1 cellular context compared by ENCODE assay signal in the genomic region with DNA sequence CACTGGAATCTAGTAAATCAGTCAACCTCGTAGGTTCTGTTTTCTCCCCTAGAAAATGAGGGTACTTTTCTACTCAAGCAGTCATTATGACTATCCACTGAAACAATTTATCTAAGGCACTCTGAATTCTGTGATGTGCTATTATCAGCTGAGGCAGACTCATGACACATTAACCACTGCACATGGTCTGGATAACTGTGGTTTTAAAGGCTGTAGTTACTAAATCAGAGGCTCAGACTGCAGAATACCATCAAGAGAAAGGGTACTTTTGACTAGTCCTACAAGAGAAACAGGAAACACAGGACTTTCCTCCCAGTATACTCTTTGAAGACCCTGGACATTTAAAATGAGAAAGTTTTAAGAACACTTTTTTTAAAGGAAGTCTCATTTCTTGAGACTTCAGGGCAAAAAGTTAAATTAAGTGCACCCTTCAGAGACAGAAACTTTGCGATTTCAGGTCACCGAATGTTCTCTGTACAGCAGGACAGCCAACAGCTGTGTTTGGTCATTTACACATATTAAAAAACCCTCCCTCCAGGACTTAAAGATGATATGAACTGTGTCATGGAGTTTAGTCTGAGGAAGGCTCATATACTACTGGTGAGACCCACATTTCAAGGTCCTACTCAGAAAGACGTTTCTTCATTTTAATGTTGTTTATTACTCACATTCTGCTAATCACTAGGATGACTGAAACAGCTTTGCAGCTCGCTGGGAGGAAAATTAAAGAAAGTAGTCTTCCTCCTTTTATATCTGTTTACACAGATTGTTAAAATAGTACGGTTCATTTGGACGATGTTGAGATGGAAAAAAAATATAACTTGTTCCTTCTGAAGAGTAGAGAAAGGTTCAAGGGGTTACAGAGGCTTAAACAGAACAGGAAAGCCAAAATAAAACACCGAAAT.
TF ChIP-seq lines count a peak whose summit lies in the region.

No MANE protein-coding gene starts in this region.

TF ChIP-seq in HEK293, 187 proteins besides CTCF, POLR2A, EP300 and RAD21 (continued from another document):
- TF ChIP-seq, protein P1, sequence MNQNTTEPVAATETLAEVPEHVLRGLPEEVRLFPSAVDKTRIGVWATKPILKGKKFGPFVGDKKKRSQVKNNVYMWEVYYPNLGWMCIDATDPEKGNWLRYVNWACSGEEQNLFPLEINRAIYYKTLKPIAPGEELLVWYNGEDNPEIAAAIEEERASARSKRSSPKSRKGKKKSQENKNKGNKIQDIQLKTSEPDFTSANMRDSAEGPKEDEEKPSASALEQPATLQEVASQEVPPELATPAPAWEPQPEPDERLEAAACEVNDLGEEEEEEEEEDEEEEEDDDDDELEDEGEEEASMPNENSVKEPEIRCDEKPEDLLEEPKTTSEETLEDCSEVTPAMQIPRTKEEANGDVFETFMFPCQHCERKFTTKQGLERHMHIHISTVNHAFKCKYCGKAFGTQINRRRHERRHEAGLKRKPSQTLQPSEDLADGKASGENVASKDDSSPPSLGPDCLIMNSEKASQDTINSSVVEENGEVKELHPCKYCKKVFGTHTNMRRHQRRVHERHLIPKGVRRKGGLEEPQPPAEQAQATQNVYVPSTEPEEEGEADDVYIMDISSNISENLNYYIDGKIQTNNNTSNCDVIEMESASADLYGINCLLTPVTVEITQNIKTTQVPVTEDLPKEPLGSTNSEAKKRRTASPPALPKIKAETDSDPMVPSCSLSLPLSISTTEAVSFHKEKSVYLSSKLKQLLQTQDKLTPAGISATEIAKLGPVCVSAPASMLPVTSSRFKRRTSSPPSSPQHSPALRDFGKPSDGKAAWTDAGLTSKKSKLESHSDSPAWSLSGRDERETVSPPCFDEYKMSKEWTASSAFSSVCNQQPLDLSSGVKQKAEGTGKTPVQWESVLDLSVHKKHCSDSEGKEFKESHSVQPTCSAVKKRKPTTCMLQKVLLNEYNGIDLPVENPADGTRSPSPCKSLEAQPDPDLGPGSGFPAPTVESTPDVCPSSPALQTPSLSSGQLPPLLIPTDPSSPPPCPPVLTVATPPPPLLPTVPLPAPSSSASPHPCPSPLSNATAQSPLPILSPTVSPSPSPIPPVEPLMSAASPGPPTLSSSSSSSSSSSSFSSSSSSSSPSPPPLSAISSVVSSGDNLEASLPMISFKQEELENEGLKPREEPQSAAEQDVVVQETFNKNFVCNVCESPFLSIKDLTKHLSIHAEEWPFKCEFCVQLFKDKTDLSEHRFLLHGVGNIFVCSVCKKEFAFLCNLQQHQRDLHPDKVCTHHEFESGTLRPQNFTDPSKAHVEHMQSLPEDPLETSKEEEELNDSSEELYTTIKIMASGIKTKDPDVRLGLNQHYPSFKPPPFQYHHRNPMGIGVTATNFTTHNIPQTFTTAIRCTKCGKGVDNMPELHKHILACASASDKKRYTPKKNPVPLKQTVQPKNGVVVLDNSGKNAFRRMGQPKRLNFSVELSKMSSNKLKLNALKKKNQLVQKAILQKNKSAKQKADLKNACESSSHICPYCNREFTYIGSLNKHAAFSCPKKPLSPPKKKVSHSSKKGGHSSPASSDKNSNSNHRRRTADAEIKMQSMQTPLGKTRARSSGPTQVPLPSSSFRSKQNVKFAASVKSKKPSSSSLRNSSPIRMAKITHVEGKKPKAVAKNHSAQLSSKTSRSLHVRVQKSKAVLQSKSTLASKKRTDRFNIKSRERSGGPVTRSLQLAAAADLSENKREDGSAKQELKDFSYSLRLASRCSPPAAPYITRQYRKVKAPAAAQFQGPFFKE (tag by site-specific recombination; IDR thresholded peaks at IDR 0.05; ENCODE audit: borderline replicate concordance) = no peak
- TF ChIP-seq SP7 (tag by site-specific recombination; IDR thresholded peaks at IDR 0.05) (peak; percentile 49; the same call in 1 of the 2 replicates), BCL11B (tag by site-specific recombination; IDR thresholded peaks at IDR 0.05; ENCODE audit: low read depth) (no peak)
- TF ChIP-seq, protein P2, sequence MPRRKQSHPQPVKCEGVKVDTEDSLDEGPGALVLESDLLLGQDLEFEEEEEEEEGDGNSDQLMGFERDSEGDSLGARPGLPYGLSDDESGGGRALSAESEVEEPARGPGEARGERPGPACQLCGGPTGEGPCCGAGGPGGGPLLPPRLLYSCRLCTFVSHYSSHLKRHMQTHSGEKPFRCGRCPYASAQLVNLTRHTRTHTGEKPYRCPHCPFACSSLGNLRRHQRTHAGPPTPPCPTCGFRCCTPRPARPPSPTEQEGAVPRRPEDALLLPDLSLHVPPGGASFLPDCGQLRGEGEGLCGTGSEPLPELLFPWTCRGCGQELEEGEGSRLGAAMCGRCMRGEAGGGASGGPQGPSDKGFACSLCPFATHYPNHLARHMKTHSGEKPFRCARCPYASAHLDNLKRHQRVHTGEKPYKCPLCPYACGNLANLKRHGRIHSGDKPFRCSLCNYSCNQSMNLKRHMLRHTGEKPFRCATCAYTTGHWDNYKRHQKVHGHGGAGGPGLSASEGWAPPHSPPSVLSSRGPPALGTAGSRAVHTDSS (tag by site-specific recombination; IDR thresholded peaks at IDR 0.05) = peak; percentile 67
- TF ChIP-seq, protein P3, sequence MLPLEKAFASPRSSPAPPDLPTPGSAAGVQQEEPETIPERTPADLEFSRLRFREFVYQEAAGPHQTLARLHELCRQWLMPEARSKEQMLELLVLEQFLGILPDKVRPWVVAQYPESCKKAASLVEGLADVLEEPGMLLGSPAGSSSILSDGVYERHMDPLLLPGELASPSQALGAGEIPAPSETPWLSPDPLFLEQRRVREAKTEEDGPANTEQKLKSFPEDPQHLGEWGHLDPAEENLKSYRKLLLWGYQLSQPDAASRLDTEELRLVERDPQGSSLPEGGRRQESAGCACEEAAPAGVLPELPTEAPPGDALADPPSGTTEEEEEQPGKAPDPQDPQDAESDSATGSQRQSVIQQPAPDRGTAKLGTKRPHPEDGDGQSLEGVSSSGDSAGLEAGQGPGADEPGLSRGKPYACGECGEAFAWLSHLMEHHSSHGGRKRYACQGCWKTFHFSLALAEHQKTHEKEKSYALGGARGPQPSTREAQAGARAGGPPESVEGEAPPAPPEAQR (tag by site-specific recombination; IDR thresholded peaks at IDR 0.05) = no peak
